ENCODE assay signal across 8 cellular contexts in genomic region chr17:2337152-2337810, GRCh38. TPM values are rescaled to one million over a fixed set of nuclear protein-coding genes. Genes with fewer than 3 reads are reported as not detected.
DNase-seq lines count a peak whose midpoint lies in the region; ATAC-seq, FAIRE-seq and TF ChIP-seq lines count a peak whose summit lies in the region.

SGSM2 (plus strand) TSS chr17:2337501; CDS start chr17:2337689, 188 bp downstream.

- no peaks in the 10 kb centered on the region for H3K9me3 Mint-ChIP-seq in activated CD8-positive, alpha-beta memory T cell treated with anti-CD3 and anti-CD28 coated beads, Interleukin-2, amount 10 ng/mL, durations not matched to agents 7 days and 5 days (ENCODE audit: low read depth)

- FAIRE-seq in H1 (lab: Jason Lieb, UNC), result no peak

- H3K4ac ChIP-seq in H1 (replicated peaks; ENCODE audit: insufficient read length, low read depth, low read length), result peak within 1 kb of the TSS; percentile 65

- H3K56ac ChIP-seq in H1 (replicated peaks; ENCODE audit: insufficient read length, low read depth, low read length), result peak within 1 kb of the TSS; percentile 20

- H3K23ac ChIP-seq in H1 (ENCODE audit: insufficient read length), result peak within 1 kb of the TSS; percentile 71

- H3K4me1 ChIP-seq in HCT116 (ENCODE audit: control insufficient read depth in 1 of 2, insufficient read depth in 2 of 2, low read length in 2 of 2) (peaks cover 2 to 29% of the 10 kb centered on the region in 2 experiments; a peak in 3 of 4 replicates), H1 (replicated peaks in 1 of 4; ENCODE audit: control insufficient read depth in 3 of 4, insufficient read depth in 4 of 4, low read length in 3 of 4) (peaks cover 3 to 30% (median 13%) of the 10 kb centered on the region in 4 experiments; a peak in 6 of 7 replicates)

- TF ChIP-seq RAD21 in HCT116 (IDR thresholded peaks at IDR 0.05; ENCODE audit: low read depth) (no peak), H1 (IDR thresholded peaks at IDR 0.05 in 1 of 2, conservative IDR thresholded peaks at IDR 0.05 in 1 of 2; ENCODE audit: low read depth in 2 of 2, low read length in 2 of 2) (no peak)

- peaks cover 5% of the 10 kb centered on the region for H3K79me1 ChIP-seq in H1 (ENCODE audit: low read depth, low read length)

- CTCF ChIA-PET in HCT116 (lab: Charles Lee) (interaction anchor here (1.3 to 1.5 kb wide), 3 partner anchors 16 to 46 kb away, joined by 4 to 14 read pairs (median 6); no protein-coding TSS in a partner anchor), H1 (lab: Charles Lee; ENCODE audit: partially characterized antibody) (interaction anchor here (1.3 to 8.2 kb wide), 8 partner anchors 10 to 284 kb away, joined by 3 to 69 read pairs (median 12); no protein-coding TSS in a partner anchor)
- CTCF ChIA-PET in activated CD8-positive, alpha-beta memory T cell treated with anti-CD3 and anti-CD28 coated beads, Interleukin-2, amount 10 ng/mL, durations not matched to agents 7 days and 5 days (lab: Charles Lee), result interaction anchor here (1.1 to 7.3 kb wide), 15 partner anchors 9 to 282 kb away, joined by 3 to 64 read pairs (median 6); partner anchors contain the start of genes HIC1, SMG6 and SRR

- H3K27me3 ChIP-seq in HCT116 (ENCODE audit: insufficient read depth, low read length) (no peaks in the 10 kb centered on the region), H1 (replicated peaks in 1 of 4; ENCODE audit: control insufficient read depth in 3 of 4, extremely low read depth in 1 of 4, insufficient read depth in 3 of 4, low read length in 3 of 4) (no peaks in the 10 kb centered on the region)

- H3K4me3 Mint-ChIP-seq in activated CD8-positive, alpha-beta memory T cell treated with anti-CD3 and anti-CD28 coated beads, Interleukin-2, amount 10 ng/mL, durations not matched to agents 7 days and 5 days, result peak within 1 kb of the TSS; percentile 100

- peak within 1 kb of the TSS; percentile 82 to 99 for H3K4me3 ChIP-seq in HCT116 (replicated peaks in 1 of 2; ENCODE audit: low read depth in 1 of 2, low read length in 2 of 2)
- peak within 1 kb of the TSS; percentile 92 to 96 (median 94) for H3K4me3 ChIP-seq in H1 (ENCODE audit: extremely low read depth in 1 of 4, insufficient read depth in 2 of 4, low read depth in 3 of 4, low read length in 4 of 4)

- no peaks in the 10 kb centered on the region for H3K27me3 Mint-ChIP-seq in activated CD8-positive, alpha-beta memory T cell treated with anti-CD3 and anti-CD28 coated beads, Interleukin-2, amount 10 ng/mL, durations not matched to agents 7 days and 5 days

- ATAC-seq in HCT116, result peak; percentile 68
- peak; percentile 59 for ATAC-seq in activated CD8-positive, alpha-beta memory T cell treated with anti-CD3 and anti-CD28 coated beads, Interleukin-2, amount 10 ng/mL, durations not matched to agents 7 days and 5 days
- ATAC-seq in GM21717 (IDR thresholded peaks at IDR 0.05; ENCODE audit: unreplicated experiment), result no peak

- in situ Hi-C loops in Caki2 (cut with HindIII; ENCODE audit: low pct_unique_long_range_greater_than_20kb, low sequenced_read_pairs), result no loop called here

- H4K8ac ChIP-seq in H1 (ENCODE audit: extremely low read depth, insufficient read depth, low read length), result peak within 1 kb of the TSS; percentile 9; the same call in 1 of the 2 replicates

- no peak within 1 kb of the TSS for H2BK120ac ChIP-seq in H1 (replicated peaks; ENCODE audit: low read depth, low read length)

- no peak for TF ChIP-seq CTCF in HCT116 (IDR thresholded peaks at IDR 0.05 in 2 of 3, conservative IDR thresholded peaks at IDR 0.05 in 1 of 3; ENCODE audit: borderline replicate concordance in 1 of 3, insufficient read depth in 1 of 3, low read depth in 2 of 3, low read length in 2 of 3)
- TF ChIP-seq CTCF in H1 (IDR thresholded peaks at IDR 0.05; ENCODE audit: control extremely low read depth in 1 of 3, insufficient read depth in 1 of 3, low read depth in 1 of 3, low read length in 3 of 3), result no peak

- H3K27ac ChIP-seq in HCT116 (ENCODE audit: low read depth, low read length) (peak within 1 kb of the TSS; percentile 86), H1 (ENCODE audit: low read depth, low read length) (peak within 1 kb of the TSS; percentile 38)

- TF ChIP-seq EP300 in H1 (IDR thresholded peaks at IDR 0.05; ENCODE audit: borderline replicate concordance in 1 of 2, low read depth in 2 of 2, low read length in 2 of 2), result 0 out of 3 replicates have a peak, but pooled peaks of 1 of the 2 experiments have one; percentile 8

- H3K23me2 ChIP-seq in H1 (ENCODE audit: low read depth, low read length), result peaks cover 20% of the 10 kb centered on the region

- H2BK20ac ChIP-seq in H1 (ENCODE audit: low read length), result no peak within 1 kb of the TSS

- H3K4me2 ChIP-seq in HCT116 (ENCODE audit: low read length) (peak within 1 kb of the TSS; percentile 95), H1 (ENCODE audit: insufficient read depth in 1 of 2, low read depth in 2 of 2, low read length in 2 of 2) (peak within 1 kb of the TSS; percentile 85 to 99)

- H4K91ac ChIP-seq in H1 (replicated peaks; ENCODE audit: insufficient read length, low read length), result peak within 1 kb of the TSS; percentile 52

- H3K14ac ChIP-seq in H1 (ENCODE audit: insufficient read length), result no peak within 1 kb of the TSS

- 0 out of 2 replicates have a peak within 1 kb of the TSS, but pooled peaks have one; percentile 60 for H2BK12ac ChIP-seq in H1 (ENCODE audit: low read depth, low read length)

- no peak for TF ChIP-seq POLR2A in HCT116 (IDR thresholded peaks at IDR 0.05; ENCODE audit: borderline replicate concordance, extremely low read depth, insufficient read depth, insufficient read length)
- TF ChIP-seq POLR2A in H1 (IDR thresholded peaks at IDR 0.05; ENCODE audit: control extremely low read depth in 1 of 2, low read depth in 2 of 2, low read length in 2 of 2), result no peak

- H4K5ac ChIP-seq in H1 (ENCODE audit: insufficient read length, low read depth, low read length), result peak within 1 kb of the TSS; percentile 82

- H2BK15ac ChIP-seq in H1 (ENCODE audit: low read length), result peak within 1 kb of the TSS; percentile 81; the same call in 1 of the 2 replicates

- no peaks in the 10 kb centered on the region for H3K9me3 ChIP-seq in HCT116 (ENCODE audit: control insufficient read depth in 1 of 2, insufficient read depth in 1 of 2, low read depth in 1 of 2, low read length in 2 of 2)
- H3K9me3 ChIP-seq in H1 (ENCODE audit: insufficient read depth in 2 of 2, low read depth in 1 of 2, low read length in 1 of 2), result no peaks in the 10 kb centered on the region

- no peaks in the 10 kb centered on the region for H3K9me2 ChIP-seq in HCT116 (ENCODE audit: insufficient read depth)

- H3K4me1 Mint-ChIP-seq in activated CD8-positive, alpha-beta memory T cell treated with anti-CD3 and anti-CD28 coated beads, Interleukin-2, amount 10 ng/mL, durations not matched to agents 7 days and 5 days, result peaks cover 24% of the 10 kb centered on the region

- H3K36me3 ChIP-seq in HCT116 (ENCODE audit: control insufficient read depth in 1 of 2, insufficient read depth in 2 of 2, low read length in 2 of 2) (peaks cover 22 to 39% of the 10 kb centered on the region in 2 experiments), H1 (ENCODE audit: control insufficient read depth in 2 of 4, insufficient read depth in 4 of 4, low read length in 3 of 4) (peaks cover 25 to 35% (median 29%) of the 10 kb centered on the region in 4 experiments)

- POLR2A ChIA-PET in HCT116 (lab: Charles Lee), result interaction anchor here (0.5 to 1.3 kb wide), 7 partner anchors 9 to 349 kb away, joined by 3 to 7 read pairs (median 4); no protein-coding TSS in a partner anchor
- POLR2A ChIA-PET in H1 (lab: Charles Lee; ENCODE audit: partially characterized antibody), result interaction anchor here (1.1 to 11.4 kb wide), 15 partner anchors 10 to 374 kb away, joined by 3 to 230 read pairs (median 7); no protein-coding TSS in a partner anchor

- 1% methylated on average over 61 of the region's 85 CpGs; no CpG with 5 or more reads in 1 of the 2 experiments for WGBS in H1 (ENCODE audit: extremely low coverage in 1 of 2, insufficient coverage in 1 of 2, insufficient read length in 1 of 2, insufficient replicate concordance in 2 of 2, low coverage in 1 of 2, low lambda C conversion rate in 2 of 2, missing lambda C conversion rate in 1 of 2), 2 experiments

- H2AFZ ChIP-seq in HCT116 (ENCODE audit: low read depth, low read length, poor library complexity, severe bottlenecking) (peak within 1 kb of the TSS; percentile 61), H1 (ENCODE audit: low read length) (peak within 1 kb of the TSS; percentile 27; the same call in 1 of the 2 replicates)

- peak within 1 kb of the TSS; percentile 94 for H3K18ac ChIP-seq in H1 (ENCODE audit: extremely low read depth, low read length)

- intact Hi-C loops in HCT116 (cut with micrococcal nuclease), result loop anchor here (5.0 kb wide), 1 partner anchor 70 kb away; no protein-coding TSS in a partner anchor

- H2AK5ac ChIP-seq in H1 (ENCODE audit: low read depth, low read length), result no peak within 1 kb of the TSS

- H3K27ac Mint-ChIP-seq in activated CD8-positive, alpha-beta memory T cell treated with anti-CD3 and anti-CD28 coated beads, Interleukin-2, amount 10 ng/mL, durations not matched to agents 7 days and 5 days, result peak within 1 kb of the TSS; percentile 93

- H3K79me2 ChIP-seq in HCT116 (ENCODE audit: insufficient read depth, low read length) (peaks cover 61% of the 10 kb centered on the region), H1 (ENCODE audit: control insufficient read depth in 1 of 2, insufficient read depth in 2 of 2, low read length in 2 of 2) (peaks cover 0 to 42% of the 10 kb centered on the region in 2 experiments; a peak in 2 of 4 replicates)

- H3K36me3 Mint-ChIP-seq in activated CD8-positive, alpha-beta memory T cell treated with anti-CD3 and anti-CD28 coated beads, Interleukin-2, amount 10 ng/mL, durations not matched to agents 7 days and 5 days, result peaks cover 10% of the 10 kb centered on the region

- no TSS peak for BruUV-seq in HCT116 (replicated peaks; lab: Mats Ljungman, UMichigan)

- DNase-seq in Caki2 (ENCODE audit: low read depth) (peak; percentile 25), HCT116 (ENCODE audit: low read depth, low spot score) (no peak), NCI-H748 (lab: John Stamatoyannopoulos, UW; ENCODE audit: unreplicated experiment) (peak; percentile 80), H1 (ENCODE audit: low read depth in 1 of 2, low spot score in 2 of 2) (no peak), mesenteric fat pad (ENCODE audit: low spot score) (peak; percentile 90)
- peak; percentile 79 for DNase-seq in activated CD8-positive, alpha-beta memory T cell treated with anti-CD3 and anti-CD28 coated beads, Interleukin-2, amount 10 ng/mL, durations not matched to agents 7 days and 5 days
- DNase-seq in stimulated activated CD8-positive, alpha-beta memory T cell treated with anti-CD3 and anti-CD28 coated beads, Interleukin-15, amount 100 ng/mL, for 24 hours (ENCODE audit: low read depth), result peak; percentile 41

- H3K9ac ChIP-seq in HCT116 (ENCODE audit: low read length), result peak within 1 kb of the TSS; percentile 94
- H3K9ac ChIP-seq in H1 (replicated peaks in 1 of 4; ENCODE audit: extremely low read depth in 1 of 4, low read depth in 3 of 4, low read length in 3 of 4), result peak within 1 kb of the TSS; percentile 61 to 74 (median 63)

- H4K20me1 ChIP-seq in HCT116 (ENCODE audit: insufficient read depth), result peaks cover 13% of the 10 kb centered on the region; the same call in 1 of the 2 replicates
- peaks cover 0 to under 1% of the 10 kb centered on the region in 2 experiments for H4K20me1 ChIP-seq in H1 (replicated peaks in 1 of 2; ENCODE audit: control insufficient read depth in 1 of 2, insufficient read depth in 2 of 2, low read length in 2 of 2)

- RAD21 ChIA-PET in HCT116 (lab: Charles Lee; ENCODE audit: low non-redundant PET in 1 of 2, low total read pairs in 2 of 2, uncharacterized antibody in 2 of 2, unreplicated experiment in 2 of 2), result no interaction called here

- H2BK5ac ChIP-seq in H1 (ENCODE audit: low read depth, low read length), result peak within 1 kb of the TSS; percentile 84

RNA-seq across cellular contexts. Expression of gene SGSM2, which starts in this region (rescaled TPM):
- total RNA-seq in Caki2 (2014; rRNA removed; shearing (Covaris generic); ENCODE audit: low replicate concordance), result 16.9 and 26.1 TPM in 2 replicates
- total RNA-seq in HCT116 (2021; ENCODE audit: unreplicated experiment), result 68.1 TPM
- 74.2 and 92.5 TPM in 2 replicates for polyA plus RNA-seq in HCT116 (2012)
- total RNA-seq in activated CD8-positive, alpha-beta memory T cell treated with anti-CD3 and anti-CD28 coated beads, Interleukin-2, amount 10 ng/mL, durations not matched to agents 7 days and 5 days, result 10 to 100 TPM; 46.4 to 57.0 TPM
- total RNA-seq in H1 (2021; fragmentation: NEBNext Ultra II Directional; extraction: Animal tissue kit (Norgen Biotek cat#: 25700)), result 38.7 and 44.5 TPM in 2 replicates
- 77.7 and 93.1 TPM in 2 replicates for polyA plus RNA-seq in H1 (2011; rRNA removed)
- 74.8 TPM for polyA plus RNA-seq in H1 (2011; cell fraction: cytosol; rRNA removed)
- 421 TPM for polyA plus RNA-seq in H1 (2011; cell fraction: nucleus; rRNA removed)
- 50.0 to 79.8 TPM (median 73.4 TPM) in 4 replicates for polyA plus RNA-seq in H1 (2012, experiment 1 of 2)
- 44.8 TPM for polyA plus RNA-seq in H1 (2012, experiment 2 of 2)
- 23.4 TPM for polyA plus RNA-seq in H1 (2013, experiment 1 of 2)
- 21.0 TPM for polyA plus RNA-seq in H1 (2013, experiment 2 of 2)
- polyA minus RNA-seq in H1 (2011; rRNA and poly(A)+ RNA removed), result 33.4 and 41.5 TPM in 2 replicates
- 26.7 TPM for polyA minus RNA-seq in H1 (2011; cell fraction: cytosol; rRNA and poly(A)+ RNA removed)
- 56.2 TPM for polyA minus RNA-seq in H1 (2011; cell fraction: nucleus; rRNA and poly(A)+ RNA removed)
- 35.6 TPM for total RNA-seq in mesenteric fat pad

Comparison
In these comparisons a context has a peak if more than half of its experiments do, and no peak if none do; other contexts are left out.
1. DNase-seq: peak in Caki2 (single experiment), NCI-H748 (single experiment), activated CD8-positive, alpha-beta memory T cell treated with anti-CD3 and anti-CD28 coated beads, Interleukin-2, amount 10 ng/mL, durations not matched to agents 7 days and 5 days (single experiment), mesenteric fat pad (single experiment) and stimulated activated CD8-positive, alpha-beta memory T cell treated with anti-CD3 and anti-CD28 coated beads, Interleukin-15, amount 100 ng/mL, for 24 hours (single experiment); none in HCT116 (single experiment) and H1 (0 of 2).